Comparison of ENCODE assay signal across 9 cellular contexts in genomic region chr5:139863361-139863760, GRCh38.
DNase-seq lines count a peak whose midpoint lies in the region; ATAC-seq and TF ChIP-seq lines count a peak whose summit lies in the region.
"Had no signal": no experiment of that assay in that cellular context is flagged by ENCODE, and none has a peak within 500 bp of the region (broad histone marks: within the 10 kb centered on the region; RNA-seq: fewer than 3 reads in every experiment).

No MANE protein-coding gene starts in this region.

- H3K4me1 Mint-ChIP-seq in immature natural killer cell: no peaks in the 10 kb centered on the region
- H3K4me1 Mint-ChIP-seq: naive thymus-derived CD8-positive, alpha-beta T cell had no signal

- 76 to 77% methylated on average over 9 of the region's 9 CpGs for WGBS in sigmoid colon, 2 donors

- ATAC-seq in omental fat pad (ENCODE audit: low FRiP score) (no peak), PC-3 (no peak), GM19324 (IDR thresholded peaks at IDR 0.05; ENCODE audit: low FRiP score, unreplicated experiment) (no peak)

- no peaks in the 10 kb centered on the region for H3K36me3 Mint-ChIP-seq in immature natural killer cell
- H3K36me3 Mint-ChIP-seq: naive thymus-derived CD8-positive, alpha-beta T cell had no signal

- H2AFZ ChIP-seq in PC-3 (ENCODE audit: low read length): no peak overlapping the region

- no peak overlapping the region for H3K4me2 ChIP-seq in PC-3 (ENCODE audit: low read length)

- H3K4me3 ChIP-seq in dorsolateral prefrontal cortex: no peak overlapping the region
- no peak overlapping the region for H3K4me3 ChIP-seq in sigmoid colon
- no peak overlapping the region for H3K4me3 ChIP-seq in PC-3 (ENCODE audit: low read length)

- H3K9me3 ChIP-seq in sigmoid colon (no peaks in the 10 kb centered on the region), PC-3 (ENCODE audit: low read length) (no peaks in the 10 kb centered on the region)

- no TSS peak for BruUV-seq in PC-3 (replicated peaks; lab: Mats Ljungman, UMichigan)

- no peaks in the 10 kb centered on the region for H4K20me1 ChIP-seq in PC-3 (ENCODE audit: low read length)

- H3K4me3 Mint-ChIP-seq in immature natural killer cell: no peak overlapping the region
- H3K4me3 Mint-ChIP-seq: naive thymus-derived CD8-positive, alpha-beta T cell had no signal

- no peak overlapping the region for H3K27ac Mint-ChIP-seq in immature natural killer cell

- TF ChIP-seq CTCF in dorsolateral prefrontal cortex (IDR thresholded peaks at IDR 0.05 in 54 of 56, conservative IDR thresholded peaks at IDR 0.05 in 2 of 56; ENCODE audit: low read depth in 1 of 56, partially characterized antibody in 56 of 56) (no peak), sigmoid colon (IDR thresholded peaks at IDR 0.05) (no peak), omental fat pad (IDR thresholded peaks at IDR 0.05) (no peak), PC-3 (conservative IDR thresholded peaks at IDR 0.05; ENCODE audit: low read depth, low read length) (no peak)

- DNase-seq in DMS 273 treated with DMSO at 0.1 percent for 48 hours (lab: John Stamatoyannopoulos, UW): peak; percentile 21
- peak; percentile 73 to 96 (median 84) for DNase-seq in dorsolateral prefrontal cortex
- peak; percentile 90 for DNase-seq in sigmoid colon
- no peak for DNase-seq in omental fat pad (ENCODE audit: low spot score)
- no peak for DNase-seq in PC-3
- DNase-seq in immature natural killer cell: no peak

- H3K36me3 ChIP-seq in sigmoid colon: no peaks in the 10 kb centered on the region
- no peaks in the 10 kb centered on the region for H3K36me3 ChIP-seq in PC-3 (ENCODE audit: low read depth, low read length)

- H3K9ac ChIP-seq in PC-3 (ENCODE audit: low read length): no peak overlapping the region

- no peaks in the 10 kb centered on the region for H3K9me3 Mint-ChIP-seq in immature natural killer cell
- H3K9me3 Mint-ChIP-seq: naive thymus-derived CD8-positive, alpha-beta T cell had no signal

- intact Hi-C loops in dorsolateral prefrontal cortex (cut with DNase I) (loop anchor here (1.0 to 5.0 kb wide), 2 partner anchors 76 to 104 kb away; no protein-coding TSS in a partner anchor), sigmoid colon (cut with DNase I) (loop anchor here (1.0 to 10.0 kb wide), 2 partner anchors 76 to 281 kb away; no protein-coding TSS in a partner anchor), PC-3 (cut with micrococcal nuclease) (no loop called here)

- no peaks in the 10 kb centered on the region for H3K79me2 ChIP-seq in PC-3 (ENCODE audit: low read length)

- TF ChIP-seq POLR2A in sigmoid colon (IDR thresholded peaks at IDR 0.05): no peak

- H3K27me3 ChIP-seq in dorsolateral prefrontal cortex (no peaks in the 10 kb centered on the region), layer of hippocampus (ENCODE audit: control insufficient read depth, insufficient read depth, low read length) (no peaks in the 10 kb centered on the region), sigmoid colon (no peaks in the 10 kb centered on the region), PC-3 (ENCODE audit: low read length) (no peaks in the 10 kb centered on the region)

- no peak for TF ChIP-seq EP300 in sigmoid colon (IDR thresholded peaks at IDR 0.05)

- H3K9me2 ChIP-seq in PC-3 (replicated peaks; ENCODE audit: low read length): no peaks in the 10 kb centered on the region

- no peaks in the 10 kb centered on the region for H3F3A ChIP-seq in PC-3 (ENCODE audit: low read length, unreplicated experiment)

- peak overlapping the region in 57 of 59 donors; percentile 28 to 92 (median 82) for H3K27ac ChIP-seq in dorsolateral prefrontal cortex
- H3K27ac ChIP-seq in layer of hippocampus (ENCODE audit: low read depth, low read length): peak overlapping the region; percentile 64
- H3K27ac ChIP-seq in sigmoid colon: peak overlapping the region in 2 of 4 donors; percentile 53 to 54
- no peak overlapping the region for H3K27ac ChIP-seq in PC-3 (ENCODE audit: low read length)

- peaks cover 0 to 2% (median 2%) of the 10 kb centered on the region in 3 donors for H3K27me3 Mint-ChIP-seq in immature natural killer cell (ENCODE audit: low read depth in 3 of 3)

- POLR2A ChIA-PET in PC-3 (lab: Charles Lee; ENCODE audit: unreplicated experiment): no interaction called here

- CTCF ChIA-PET in PC-3 (lab: Charles Lee): no interaction called here

- peaks cover 0 to 17% (median 15%) of the 10 kb centered on the region in 4 donors for H3K4me1 ChIP-seq in sigmoid colon
- H3K4me1 ChIP-seq in PC-3 (ENCODE audit: insufficient read depth, low read length): peaks cover 5% of the 10 kb centered on the region; the same call in 1 of the 2 replicates

Comparison
In these comparisons a context has a peak if more than half of its experiments do, and no peak if none do; other contexts are left out.
1. DNase-seq: peak in DMS 273 treated with DMSO at 0.1 percent for 48 hours (single experiment), dorsolateral prefrontal cortex (10 of 10) and sigmoid colon (single experiment); none in omental fat pad (single experiment), PC-3 (single experiment) and immature natural killer cell (0 of 3).